4 cellular contexts compared by ENCODE assay signal in genomic region chr10:47758855-47759254, GRCh38. TPM values are rescaled to one million over a fixed set of nuclear protein-coding genes. Genes with fewer than 3 reads are reported as not detected.
"Had no signal": no experiment of that assay in that cellular context is flagged by ENCODE, and none has a peak within 500 bp of the region (broad histone marks: within the 10 kb centered on the region; RNA-seq: fewer than 3 reads in every experiment).

No MANE protein-coding gene starts in this region.

RNA-seq across cellular contexts. Expression of gene SYT15B, which starts 4.5 kb away (rescaled TPM):
- total RNA-seq: H7, HepG2, HT1080 had no signal
- polyA plus RNA-seq: HepG2, IgD-negative memory B cell had no signal
